In the genomic region with DNA sequence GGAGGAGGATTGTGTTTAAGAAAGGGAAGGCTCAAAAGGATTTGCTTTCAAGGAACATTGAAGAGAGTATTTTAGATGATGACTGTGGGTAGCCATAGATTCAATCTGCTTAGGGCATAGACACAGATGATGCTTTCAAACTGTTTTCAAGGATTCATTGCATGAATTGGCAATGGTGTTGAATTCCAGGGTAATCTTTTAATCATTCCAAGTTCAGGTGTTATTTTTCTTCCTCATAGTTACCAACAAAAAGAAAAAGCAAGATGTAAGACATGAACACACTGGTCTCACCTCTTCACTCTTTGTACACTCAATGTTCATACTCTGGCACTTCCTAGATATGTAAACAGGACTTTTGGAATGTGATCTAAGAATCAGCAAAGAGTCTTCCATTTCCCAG, we compare ENCODE assay signal across 21 cellular contexts.
"Had no signal": no experiment of that assay in that cellular context is flagged by ENCODE, and none has a peak within 500 bp of the region (broad histone marks: within the 10 kb centered on the region; RNA-seq: fewer than 3 reads in every experiment).

No MANE protein-coding gene starts in this region.

- H3K9me3 Mint-ChIP-seq: activated naive CD4-positive, alpha-beta T cell treated with anti-CD3 and anti-CD28 coated beads, Interleukin-2, amount 50 U/mL, for 24 hours; brain; WTC11 had no signal

- H3K4me1 Mint-ChIP-seq: activated naive CD4-positive, alpha-beta T cell treated with anti-CD3 and anti-CD28 coated beads, Interleukin-2, amount 50 U/mL, for 24 hours; T-helper 17 cell; WTC11 had no signal

- H3K4me2 ChIP-seq: KMS-11 had no signal

- H3K4me3 Mint-ChIP-seq: activated CD8-positive, alpha-beta T cell treated with anti-CD3 and anti-CD28 coated beads, Interleukin-2, amount 10 ng/mL, durations not matched to agents 7 days and 5 days; activated naive CD4-positive, alpha-beta T cell treated with anti-CD3 and anti-CD28 coated beads, Interleukin-2, amount 50 U/mL, for 24 hours; brain; T-helper 17 cell; WTC11 had no signal

- H3K9ac ChIP-seq: KMS-11 had no signal

- DNase-seq: activated CD4-positive, alpha-beta T cell treated with anti-CD3 and anti-CD28 coated beads for 48 hours; activated CD4-positive, alpha-beta T cell treated with anti-CD3 and anti-CD28 coated beads, Interleukin-2, amount 50 U/mL, for 4 hours; activated CD4-positive, CD25-positive, alpha-beta regulatory T cell treated with anti-CD3 and anti-CD28 coated beads, Interleukin-2, amount 50 U/mL, for 72 hours; activated CD8-positive, alpha-beta memory T cell treated with anti-CD3 and anti-CD28 coated beads, Interleukin-2, amount 50 U/mL, for 48 hours; activated CD8-positive, alpha-beta T cell treated with anti-CD3 and anti-CD28 coated beads, Interleukin-2, amount 10 ng/mL, durations not matched to agents 7 days and 5 days; activated naive CD4-positive, alpha-beta T cell; activated T-cell treated with anti-CD3 and anti-CD28 coated beads, Interleukin-2, amount 50 U/mL, for 1 hour; aorta; caudate nucleus; NCI-H1092; NCI-H1417; NCI-H1930; NCI-H2171 treated with DMSO at 0.1 percent for 48 hours; NCI-H524; SHP77; T-helper 17 cell; T-helper 9 cell had no signal

- H3K36me3 Mint-ChIP-seq: activated naive CD4-positive, alpha-beta T cell treated with anti-CD3 and anti-CD28 coated beads, Interleukin-2, amount 50 U/mL, for 24 hours; brain; WTC11 had no signal

- H3K27me3 Mint-ChIP-seq: brain had no signal

- H3K27ac Mint-ChIP-seq: activated CD8-positive, alpha-beta T cell treated with anti-CD3 and anti-CD28 coated beads, Interleukin-2, amount 10 ng/mL, durations not matched to agents 7 days and 5 days; activated naive CD4-positive, alpha-beta T cell treated with anti-CD3 and anti-CD28 coated beads, Interleukin-2, amount 50 U/mL, for 24 hours; brain; T-helper 17 cell; WTC11 had no signal

- ATAC-seq: activated CD8-positive, alpha-beta T cell treated with anti-CD3 and anti-CD28 coated beads, Interleukin-2, amount 10 ng/mL, durations not matched to agents 7 days and 5 days; T-helper 17 cell; WTC11 had no signal

- H3K27ac ChIP-seq: KMS-11 had no signal
